In the genomic region with DNA sequence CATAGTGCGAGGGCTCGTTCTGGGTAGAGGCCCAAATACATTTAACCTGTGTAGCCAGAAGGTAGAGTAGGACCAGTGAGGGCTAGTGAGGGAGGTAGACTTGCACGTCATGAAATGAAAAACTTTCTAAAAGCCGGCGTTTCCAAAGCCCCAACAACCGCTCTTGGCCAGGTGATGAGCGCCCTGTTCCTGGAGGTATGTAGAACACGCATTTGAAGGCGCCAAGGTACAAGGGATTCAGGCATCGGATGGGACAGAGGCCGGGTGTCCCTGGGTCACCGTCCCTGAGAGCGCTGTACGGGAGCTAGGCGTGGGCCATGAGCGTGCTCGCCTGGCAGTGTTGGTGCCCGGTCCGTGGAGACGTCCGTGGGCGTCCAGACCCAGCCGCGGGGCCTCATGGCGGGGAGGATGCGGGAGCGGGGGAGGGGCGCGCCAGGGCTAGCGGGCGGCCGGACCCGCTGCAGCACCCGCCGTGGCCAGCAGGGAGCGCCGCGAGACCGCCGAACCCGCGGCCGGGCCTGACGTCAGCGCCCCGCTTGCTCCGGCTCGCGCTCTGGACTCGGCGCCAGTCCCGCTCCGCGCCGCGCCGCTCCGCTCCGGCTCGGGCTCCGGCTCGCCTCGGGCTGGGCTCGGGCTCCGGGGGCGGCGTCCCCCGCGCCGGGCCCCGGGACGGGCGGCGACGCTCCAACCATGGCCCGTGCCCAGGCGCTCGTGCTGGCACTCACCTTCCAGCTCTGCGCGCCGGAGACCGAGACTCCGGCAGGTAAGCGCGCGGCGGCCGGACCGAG, we compare ENCODE assay signal across 8 cellular contexts. TPM values are rescaled to one million over a fixed set of nuclear protein-coding genes. Genes with fewer than 3 reads are reported as not detected.
DNase-seq lines count a peak whose midpoint lies in the region; TF ChIP-seq lines count a peak whose summit lies in the region.

A gene (plus strand): TSS at position 568 of the 788 bp plus-strand sequence. CDS start 123 bp downstream, at position 691.

- H3K9me3 Mint-ChIP-seq in neural crest cell: no peaks in the 10 kb centered on the region

- peak within 1 kb of the TSS; percentile 91 for H3K27ac ChIP-seq in RWPE1
- H3K27ac ChIP-seq in stomach: peak within 1 kb of the TSS; percentile 21 to 80 (median 63)

- intact Hi-C loops in stomach (cut with DNase I; ENCODE audit: low total_unique reads): loop anchor here (10.0 kb wide), 1 partner anchor 1469 kb away; no protein-coding TSS in a partner anchor

- peaks cover 0 to 38% (median 7%) of the 10 kb centered on the region in 3 donors for H3K27me3 ChIP-seq in stomach

- H3K4me3 ChIP-seq in foreskin fibroblast (ENCODE audit: low read depth in 1 of 2, low read length in 2 of 2) (peak within 1 kb of the TSS; percentile 74 to 100), stomach (peak within 1 kb of the TSS; percentile 67 to 78 (median 72))

- CTCF ChIA-PET in RWPE1 (lab: Yijun Ruan, JAX): interaction anchor here (0.5 to 1.0 kb wide), 6 partner anchors 23 to 1012 kb away, joined by 3 to 5 read pairs (median 4); no protein-coding TSS in a partner anchor

- DNase-seq in AG20443 (ENCODE audit: low spot score) (peak; percentile 97), GM19238 (ENCODE audit: insufficient read length, low spot score) (peak; percentile 90), HUDEP-2 (lab: John Stamatoyannopoulos, UW; ENCODE audit: unreplicated experiment in 76 of 76) (peak in 59 of 76 experiments; percentile 5 to 77 (median 47)), RWPE1 (ENCODE audit: low spot score) (peak; percentile 82), foreskin fibroblast (peak; percentile 62 to 87), neural crest cell (ENCODE audit: low read depth, low spot score) (peak; percentile 93), stomach (peak; percentile 84)
- peak; percentile 69 for DNase-seq in activated effector memory CD4-positive, alpha-beta T cell treated with Interleukin-2 at 50 U/mL for 16 hours

- H3K9me3 ChIP-seq in stomach: no peaks in the 10 kb centered on the region

- H3K4me1 ChIP-seq in stomach: peaks cover 13 to 38% (median 32%) of the 10 kb centered on the region in 4 donors

- H3K27me3 Mint-ChIP-seq in neural crest cell (ENCODE audit: low read depth): peaks cover 80% of the 10 kb centered on the region

- H3K27ac Mint-ChIP-seq in neural crest cell (ENCODE audit: unreplicated experiment): peak within 1 kb of the TSS; percentile 63

- no peaks in the 10 kb centered on the region for H3K36me3 Mint-ChIP-seq in neural crest cell (ENCODE audit: low read depth)

- TF ChIP-seq EP300 in stomach (IDR thresholded peaks at IDR 0.05): no peak

- TF ChIP-seq POLR2A in stomach (IDR thresholded peaks at IDR 0.05): no peak

- H3K4me3 Mint-ChIP-seq in neural crest cell: peak within 1 kb of the TSS; percentile 84

- TF ChIP-seq CTCF in RWPE1 (conservative IDR thresholded peaks at IDR 0.05; ENCODE audit: low read depth) (peak; percentile 91), foreskin fibroblast (IDR thresholded peaks at IDR 0.05; ENCODE audit: low read depth, low read length) (peak; percentile 15), neural crest cell (conservative IDR thresholded peaks at IDR 0.05) (peak; percentile 83), stomach (IDR thresholded peaks at IDR 0.05) (peak in 5 of 7 experiments; percentile 18 to 97 (median 70))

- H3K36me3 ChIP-seq in stomach: no peaks in the 10 kb centered on the region

- peaks cover 25% of the 10 kb centered on the region for H3K4me1 Mint-ChIP-seq in neural crest cell

- 4 to 15% (median 8%) methylated on average over 24 to 88 of the region's 89 CpGs for WGBS in stomach, 5 donors

- POLR2A ChIA-PET in RWPE1 (lab: Yijun Ruan, JAX; ENCODE audit: low non-redundant PET): no interaction called here

RNA-seq across cellular contexts. Expression of the gene that starts here (rescaled TPM):
- 4.8 and 5.1 TPM in 2 replicates for total RNA-seq in neural crest cell
- total RNA-seq in stomach: 10 to 100 TPM in 2 of 5 donors, 1 to 10 TPM in 2, under 1 TPM in 1; 0.29 to 17.5 (median 8.0) TPM
- 1 to 10 TPM; 4.9 to 5.4 (median 5.2) TPM for polyA plus RNA-seq in stomach

Comparison
In these comparisons a context has a peak if more than half of its experiments do, and no peak if none do; other contexts are left out.
1. Peak in every context shown above with its lines: DNase-seq, H3K4me3 ChIP-seq and H3K27ac ChIP-seq.
2. DNase-seq: peak in every context shown above with its lines; median percentile 97 in AG20443; 93 in neural crest cell; 90 in GM19238; 84 in stomach; 82 in RWPE1; 74 in foreskin fibroblast; 69 in activated effector memory CD4-positive, alpha-beta T cell treated with Interleukin-2 at 50 U/mL for 16 hours; 47 in HUDEP-2.
3. CTCF ChIP-seq: peak in every context shown above with its lines; median percentile 91 in RWPE1; 83 in neural crest cell; 70 in stomach; 15 in foreskin fibroblast.